Comparison of ENCODE assay signal across 25 cellular contexts in the genomic region with DNA sequence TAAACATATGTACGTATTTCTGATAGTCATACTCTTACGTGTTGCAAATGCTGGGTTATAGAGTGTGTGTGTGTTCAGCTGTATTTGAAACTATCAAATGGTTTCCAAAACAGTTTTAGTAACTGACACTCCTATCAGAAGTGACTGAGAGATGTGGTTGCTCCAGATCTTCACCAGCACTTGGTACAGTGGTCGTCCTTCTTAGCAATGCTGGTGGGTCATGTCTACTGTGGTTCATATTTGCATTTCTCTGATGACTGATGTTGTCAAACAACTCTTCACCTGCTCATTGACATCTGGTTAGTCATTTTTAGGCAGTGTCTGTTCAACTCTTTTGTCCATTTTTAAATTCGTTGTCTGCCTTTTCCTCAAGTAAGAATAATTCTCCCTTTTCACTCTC.
DNase-seq lines count a peak whose midpoint lies in the region; ATAC-seq and TF ChIP-seq lines count a peak whose summit lies in the region.
"Had no signal": no experiment of that assay in that cellular context is flagged by ENCODE, and none has a peak within 500 bp of the region (broad histone marks: within the 10 kb centered on the region; RNA-seq: fewer than 3 reads in every experiment).

No MANE protein-coding gene starts in this region.

- H3K4me3 ChIP-seq in lower lobe of right lung: no peak overlapping the region
- H3K4me3 ChIP-seq: gastroesophageal sphincter, lung had no signal

- CTCF ChIA-PET in activated naive CD4-positive, alpha-beta T cell treated with anti-CD3 and anti-CD28 coated beads, Interleukin-2, amount 10 ng/mL, durations not matched to agents 7 days and 5 days (lab: Charles Lee): no interaction called here

- TF ChIP-seq CTCF in lower lobe of right lung (IDR thresholded peaks at IDR 0.05): no peak

- intact Hi-C loops in cardiac septum (cut with DNase I) (no loop called here), lower lobe of right lung (cut with DNase I) (no loop called here)

- no peak overlapping the region for H3K27ac Mint-ChIP-seq in activated naive CD4-positive, alpha-beta T cell treated with anti-CD3 and anti-CD28 coated beads, Interleukin-2, amount 10 ng/mL, durations not matched to agents 7 days and 5 days
- H3K27ac Mint-ChIP-seq: activated T-cell treated with anti-CD3 and anti-CD28 coated beads, Interleukin-2, amount 50 U/mL, for 24 hours had no signal

- no peaks in the 10 kb centered on the region for H3K9me3 ChIP-seq in lower lobe of right lung
- H3K9me3 ChIP-seq: gastroesophageal sphincter had no signal

- H3K36me3 Mint-ChIP-seq in activated T-cell treated with anti-CD3 and anti-CD28 coated beads, Interleukin-2, amount 50 U/mL, for 4 hours (ENCODE audit: insufficient read depth): peaks cover 40% of the 10 kb centered on the region
- H3K36me3 Mint-ChIP-seq in activated naive CD4-positive, alpha-beta T cell treated with anti-CD3 and anti-CD28 coated beads, Interleukin-2, amount 10 ng/mL, durations not matched to agents 7 days and 5 days: no peaks in the 10 kb centered on the region

- no peaks in the 10 kb centered on the region for H3K27me3 ChIP-seq in lower lobe of right lung (ENCODE audit: low read depth)
- H3K27me3 ChIP-seq: gastroesophageal sphincter had no signal

- peaks cover 4% of the 10 kb centered on the region for H3K9me3 Mint-ChIP-seq in activated T-cell treated with anti-CD3 and anti-CD28 coated beads, Interleukin-2, amount 50 U/mL, for 4 hours
- peaks cover 6% of the 10 kb centered on the region for H3K9me3 Mint-ChIP-seq in activated naive CD4-positive, alpha-beta T cell treated with anti-CD3 and anti-CD28 coated beads, Interleukin-2, amount 10 ng/mL, durations not matched to agents 7 days and 5 days

- H3K4me3 Mint-ChIP-seq in activated T-cell treated with anti-CD3 and anti-CD28 coated beads, Interleukin-2, amount 50 U/mL, for 4 hours: no peak overlapping the region
- H3K4me3 Mint-ChIP-seq in activated naive CD4-positive, alpha-beta T cell treated with anti-CD3 and anti-CD28 coated beads, Interleukin-2, amount 10 ng/mL, durations not matched to agents 7 days and 5 days: no peak overlapping the region
- H3K4me3 Mint-ChIP-seq: activated T-cell treated with anti-CD3 and anti-CD28 coated beads, Interleukin-2, amount 50 U/mL, for 24 hours; neural crest cell had no signal

- H3K27me3 Mint-ChIP-seq in activated T-cell treated with anti-CD3 and anti-CD28 coated beads, Interleukin-2, amount 50 U/mL, for 4 hours (ENCODE audit: low read depth): no peaks in the 10 kb centered on the region
- H3K27me3 Mint-ChIP-seq in activated naive CD4-positive, alpha-beta T cell treated with anti-CD3 and anti-CD28 coated beads, Interleukin-2, amount 10 ng/mL, durations not matched to agents 7 days and 5 days: no peaks in the 10 kb centered on the region
- H3K27me3 Mint-ChIP-seq: activated T-cell treated with anti-CD3 and anti-CD28 coated beads, Interleukin-2, amount 50 U/mL, for 24 hours had no signal

- no peaks in the 10 kb centered on the region for H3K4me1 ChIP-seq in lower lobe of right lung

- H3K36me3 ChIP-seq in lower lobe of right lung: peaks cover 5% of the 10 kb centered on the region

- H3K4me1 Mint-ChIP-seq in activated T-cell treated with anti-CD3 and anti-CD28 coated beads, Interleukin-2, amount 50 U/mL, for 4 hours (ENCODE audit: low read depth): no peaks in the 10 kb centered on the region
- H3K4me1 Mint-ChIP-seq in activated naive CD4-positive, alpha-beta T cell treated with anti-CD3 and anti-CD28 coated beads, Interleukin-2, amount 10 ng/mL, durations not matched to agents 7 days and 5 days: no peaks in the 10 kb centered on the region
- H3K4me1 Mint-ChIP-seq: neural crest cell had no signal

- H3K27ac ChIP-seq in lower lobe of right lung: no peak overlapping the region
- H3K27ac ChIP-seq: gastroesophageal sphincter had no signal

- no peak for DNase-seq in activated T-cell treated with anti-CD3 and anti-CD28 coated beads, Interleukin-2, amount 50 U/mL, for 4 hours
- no peak for DNase-seq in activated naive CD4-positive, alpha-beta T cell treated with anti-CD3 and anti-CD28 coated beads, Interleukin-2, amount 10 ng/mL, durations not matched to agents 7 days and 5 days
- no peak for DNase-seq in cardiac septum (ENCODE audit: low spot score)
- no peak for DNase-seq in lower lobe of right lung
- DNase-seq: activated CD4-positive, CD25-positive, alpha-beta regulatory T cell treated with anti-CD3 and anti-CD28 coated beads, Interleukin-2, amount 50 U/mL, for 72 hours; activated naive CD4-positive, alpha-beta T cell treated with Interleukin-2 at 50 U/mL for 16 hours; activated T-cell treated with anti-CD3 and anti-CD28 coated beads, Interleukin-2, amount 50 U/mL, for 24 hours; amniotic stem cell; DND-41; islet precursor cell; Kasumi-1; NCI-H187; OCI-M1; SHP77; stimulated activated CD4-positive, alpha-beta T cell treated with anti-CD3 and anti-CD28 coated beads, Interleukin-15, amount 100 ng/mL, for 24 hours; substantia nigra had no signal

- peak; percentile 40 for ATAC-seq in GM18502 (IDR thresholded peaks at IDR 0.05; ENCODE audit: poor library complexity, unreplicated experiment)
- peak; percentile 38 for ATAC-seq in GM19395 (IDR thresholded peaks at IDR 0.05; ENCODE audit: unreplicated experiment)
- ATAC-seq in HG02759 (IDR thresholded peaks at IDR 0.05; ENCODE audit: unreplicated experiment): peak; percentile 33
- peak; percentile 48 for ATAC-seq in HG03354 (IDR thresholded peaks at IDR 0.05; ENCODE audit: poor library complexity, severe bottlenecking, unreplicated experiment)
- ATAC-seq in activated T-cell treated with anti-CD3 and anti-CD28 coated beads, Interleukin-2, amount 50 U/mL, for 4 hours: no peak
- ATAC-seq in lower lobe of right lung: no peak
- ATAC-seq: gastroesophageal sphincter, HCT116, sciatic nerve had no signal

Comparison
In these comparisons a context has a peak if more than half of its experiments do, and no peak if none do; other contexts are left out.
1. ATAC-seq: peak in GM18502 (single experiment), GM19395 (single experiment), HG02759 (single experiment) and HG03354 (single experiment); none in activated T-cell treated with anti-CD3 and anti-CD28 coated beads, Interleukin-2, amount 50 U/mL, for 4 hours (0 of 2) and lower lobe of right lung (0 of 2).